9 cellular contexts compared by ENCODE assay signal in the genomic region with DNA sequence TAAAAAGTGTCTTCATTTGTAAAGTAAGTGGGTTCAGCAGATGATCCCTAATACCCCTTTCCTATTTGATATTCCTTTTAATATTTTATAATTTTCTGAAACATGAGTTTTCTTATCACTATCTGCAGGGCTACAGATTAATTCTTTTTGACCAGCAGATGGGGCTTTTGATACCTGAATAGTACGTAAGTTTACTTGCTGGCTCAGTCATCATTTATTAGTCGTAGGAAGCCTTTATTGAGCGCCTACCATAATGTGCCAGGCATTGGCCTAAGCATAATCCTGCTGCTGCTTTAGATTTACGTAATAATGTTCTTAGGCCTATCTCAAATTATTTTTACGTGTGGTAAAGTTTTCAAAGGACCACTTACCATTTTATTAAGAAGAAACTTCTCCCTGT.
DNase-seq lines count a peak whose midpoint lies in the region; ATAC-seq and TF ChIP-seq lines count a peak whose summit lies in the region.
"Had no signal": no experiment of that assay in that cellular context is flagged by ENCODE, and none has a peak within 500 bp of the region (broad histone marks: within the 10 kb centered on the region; RNA-seq: fewer than 3 reads in every experiment).

No MANE protein-coding gene starts in this region.

- TF ChIP-seq CTCF in DOHH2 (IDR thresholded peaks at IDR 0.05; ENCODE audit: low read depth, low read length, poor library complexity, severe bottlenecking) (peak; percentile 35), brain microvascular endothelial cell (IDR thresholded peaks at IDR 0.05; ENCODE audit: low read depth, low read length, missing control alignments) (peak; percentile 38)

- H3K27ac ChIP-seq in DOHH2 (ENCODE audit: low read depth, low read length) = no peak overlapping the region
- H3K27ac ChIP-seq in brain microvascular endothelial cell = no peak overlapping the region

- peak; percentile 43 for DNase-seq in brain microvascular endothelial cell
- DNase-seq in midbrain (lab: John Stamatoyannopoulos, UW) = peak; percentile 10
- no peak for DNase-seq in DMS79 treated with DMSO at 0.1 percent for 48 hours (lab: John Stamatoyannopoulos, UW)
- DNase-seq: effector memory CD8-positive, alpha-beta T cell had no signal

- no peaks in the 10 kb centered on the region for H3K79me2 ChIP-seq in DOHH2 (ENCODE audit: control insufficient read depth, low read length)

- H3K9me3 ChIP-seq in DOHH2 (ENCODE audit: control insufficient read depth, insufficient read depth, low read length) = no peaks in the 10 kb centered on the region

- H3K4me1 ChIP-seq in DOHH2 (ENCODE audit: control insufficient read depth, low read length) = no peaks in the 10 kb centered on the region

- H3K4me3 ChIP-seq in DOHH2 (ENCODE audit: low read length) = no peak overlapping the region
- no peak overlapping the region for H3K4me3 ChIP-seq in brain microvascular endothelial cell (ENCODE audit: low read depth, low read length)

- TF ChIP-seq RAD21 in Ishikawa (IDR thresholded peaks at IDR 0.05; ENCODE audit: low read depth) = peak; percentile 46

- no peak overlapping the region for H3K4me2 ChIP-seq in DOHH2 (ENCODE audit: low read length)

- H3K36me3 ChIP-seq in DOHH2 (ENCODE audit: control insufficient read depth, low read length) = no peaks in the 10 kb centered on the region
- H3K36me3 ChIP-seq in brain microvascular endothelial cell (replicated peaks) = no peaks in the 10 kb centered on the region

- no peak for TF ChIP-seq EP300 in Ishikawa (IDR thresholded peaks at IDR 0.05; ENCODE audit: borderline replicate concordance)

- no peaks in the 10 kb centered on the region for H3K9me2 ChIP-seq in DOHH2 (replicated peaks; ENCODE audit: control insufficient read depth, low read length)

- H4K20me1 ChIP-seq in DOHH2 (ENCODE audit: control insufficient read depth, insufficient read depth, low read depth, low read length) = no peaks in the 10 kb centered on the region

- no peaks in the 10 kb centered on the region for H3K27me3 ChIP-seq in DOHH2 (ENCODE audit: control insufficient read depth, low read length)
- H3K27me3 ChIP-seq in brain microvascular endothelial cell (replicated peaks) = no peaks in the 10 kb centered on the region

- H3F3A ChIP-seq in DOHH2 (ENCODE audit: control insufficient read depth, insufficient read depth) = no peaks in the 10 kb centered on the region

- ATAC-seq in HG03342 (IDR thresholded peaks at IDR 0.05; ENCODE audit: unreplicated experiment) (no peak), GM19395 (IDR thresholded peaks at IDR 0.05; ENCODE audit: unreplicated experiment) (no peak), GM19324 (IDR thresholded peaks at IDR 0.05; ENCODE audit: low FRiP score, unreplicated experiment) (no peak)
- ATAC-seq: effector memory CD8-positive, alpha-beta T cell had no signal

- in situ Hi-C loops in brain microvascular endothelial cell (cut with HindIII; ENCODE audit: low pct_ligation_motif_present, low sequenced_read_pairs) = loop anchor here (25.0 kb wide), 1 partner anchor 729 kb away; no protein-coding TSS in a partner anchor

TF ChIP-seq in Ishikawa, 13 proteins besides CTCF, POLR2A, EP300 and RAD21:
- TF ChIP-seq NFIC (IDR thresholded peaks at IDR 0.05) = no peak
- no peak for TF ChIP-seq TEAD4 (IDR thresholded peaks at IDR 0.05)
- TF ChIP-seq YY1 (IDR thresholded peaks at IDR 0.05; ENCODE audit: low read depth) = no peak
- TF ChIP-seq ZBTB7A (IDR thresholded peaks at IDR 0.05; ENCODE audit: low read depth) = no peak
- TF ChIP-seq, protein P1, sequence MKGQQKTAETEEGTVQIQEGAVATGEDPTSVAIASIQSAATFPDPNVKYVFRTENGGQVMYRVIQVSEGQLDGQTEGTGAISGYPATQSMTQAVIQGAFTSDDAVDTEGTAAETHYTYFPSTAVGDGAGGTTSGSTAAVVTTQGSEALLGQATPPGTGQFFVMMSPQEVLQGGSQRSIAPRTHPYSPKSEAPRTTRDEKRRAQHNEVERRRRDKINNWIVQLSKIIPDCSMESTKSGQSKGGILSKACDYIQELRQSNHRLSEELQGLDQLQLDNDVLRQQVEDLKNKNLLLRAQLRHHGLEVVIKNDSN (IDR thresholded peaks at IDR 0.05) = no peak
- TF ChIP-seq, protein P2, sequence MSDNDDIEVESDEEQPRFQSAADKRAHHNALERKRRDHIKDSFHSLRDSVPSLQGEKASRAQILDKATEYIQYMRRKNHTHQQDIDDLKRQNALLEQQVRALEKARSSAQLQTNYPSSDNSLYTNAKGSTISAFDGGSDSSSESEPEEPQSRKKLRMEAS (IDR thresholded peaks at IDR 0.05) = no peak
- TF ChIP-seq, protein P3, sequence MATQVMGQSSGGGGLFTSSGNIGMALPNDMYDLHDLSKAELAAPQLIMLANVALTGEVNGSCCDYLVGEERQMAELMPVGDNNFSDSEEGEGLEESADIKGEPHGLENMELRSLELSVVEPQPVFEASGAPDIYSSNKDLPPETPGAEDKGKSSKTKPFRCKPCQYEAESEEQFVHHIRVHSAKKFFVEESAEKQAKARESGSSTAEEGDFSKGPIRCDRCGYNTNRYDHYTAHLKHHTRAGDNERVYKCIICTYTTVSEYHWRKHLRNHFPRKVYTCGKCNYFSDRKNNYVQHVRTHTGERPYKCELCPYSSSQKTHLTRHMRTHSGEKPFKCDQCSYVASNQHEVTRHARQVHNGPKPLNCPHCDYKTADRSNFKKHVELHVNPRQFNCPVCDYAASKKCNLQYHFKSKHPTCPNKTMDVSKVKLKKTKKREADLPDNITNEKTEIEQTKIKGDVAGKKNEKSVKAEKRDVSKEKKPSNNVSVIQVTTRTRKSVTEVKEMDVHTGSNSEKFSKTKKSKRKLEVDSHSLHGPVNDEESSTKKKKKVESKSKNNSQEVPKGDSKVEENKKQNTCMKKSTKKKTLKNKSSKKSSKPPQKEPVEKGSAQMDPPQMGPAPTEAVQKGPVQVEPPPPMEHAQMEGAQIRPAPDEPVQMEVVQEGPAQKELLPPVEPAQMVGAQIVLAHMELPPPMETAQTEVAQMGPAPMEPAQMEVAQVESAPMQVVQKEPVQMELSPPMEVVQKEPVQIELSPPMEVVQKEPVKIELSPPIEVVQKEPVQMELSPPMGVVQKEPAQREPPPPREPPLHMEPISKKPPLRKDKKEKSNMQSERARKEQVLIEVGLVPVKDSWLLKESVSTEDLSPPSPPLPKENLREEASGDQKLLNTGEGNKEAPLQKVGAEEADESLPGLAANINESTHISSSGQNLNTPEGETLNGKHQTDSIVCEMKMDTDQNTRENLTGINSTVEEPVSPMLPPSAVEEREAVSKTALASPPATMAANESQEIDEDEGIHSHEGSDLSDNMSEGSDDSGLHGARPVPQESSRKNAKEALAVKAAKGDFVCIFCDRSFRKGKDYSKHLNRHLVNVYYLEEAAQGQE (IDR thresholded peaks at IDR 0.05; ENCODE audit: low read depth) = no peak
